ENCODE assay signal across 8 cellular contexts in the genomic region with DNA sequence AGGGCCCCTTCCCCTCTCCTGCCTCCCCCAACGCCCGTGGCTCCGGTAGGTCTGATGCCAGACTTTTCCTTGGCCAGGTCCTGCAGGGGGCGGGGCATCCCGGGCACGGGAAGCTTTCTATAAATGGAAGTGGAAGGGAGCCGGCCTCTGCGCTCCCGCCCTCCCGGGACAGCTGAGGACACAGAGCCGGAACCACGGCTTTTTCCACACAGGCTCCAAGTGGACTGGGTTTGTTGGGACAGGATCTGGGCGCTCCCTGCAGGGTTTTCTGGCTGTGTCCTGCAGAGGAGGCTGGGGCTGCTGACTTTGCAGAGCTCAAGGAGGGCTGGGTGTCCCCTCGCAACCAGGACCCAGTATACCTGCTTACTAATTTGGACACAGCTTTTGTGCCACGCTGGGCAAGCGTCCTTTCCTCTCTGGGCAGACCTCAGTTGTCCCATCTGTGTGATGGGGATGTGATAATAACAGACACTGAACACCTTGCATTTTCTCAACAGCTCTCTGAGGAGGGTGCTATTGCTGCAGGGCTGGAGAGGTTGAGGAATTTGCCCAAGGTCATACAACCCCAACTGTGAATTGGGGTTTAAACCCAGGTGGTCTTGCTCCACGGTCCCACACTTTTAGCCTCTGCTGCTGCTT. TPM values are rescaled to one million over a fixed set of nuclear protein-coding genes. Genes with fewer than 3 reads are reported as not detected.
DNase-seq lines count a peak whose midpoint lies in the region; ATAC-seq and TF ChIP-seq lines count a peak whose summit lies in the region.

No MANE protein-coding gene starts in this region.

- peak overlapping the region in 1 of 3 donors; percentile 16 for H3K4me3 ChIP-seq in thyroid gland (replicated peaks in 1 of 3)

- H3K27me3 ChIP-seq in thyroid gland, result no peaks in the 10 kb centered on the region

- 5 to 38% methylated on average over 7 to 8 of the region's 17 CpGs for WGBS in thyroid gland, 2 donors

- peak; percentile 80 for ATAC-seq in left colon
- no peak for ATAC-seq in HG03442 (IDR thresholded peaks at IDR 0.05; ENCODE audit: unreplicated experiment)

- H3K4me1 ChIP-seq in thyroid gland, result peaks cover 25 to 53% of the 10 kb centered on the region in 2 donors

- peak overlapping the region; percentile 92 to 98 (median 95) for H3K27ac ChIP-seq in thyroid gland

- DNase-seq in Ammon's horn (ENCODE audit: low spot score) (peak; percentile 44), NCI-H1694 (lab: John Stamatoyannopoulos, UW) (peak; percentile 49), cerebellum (ENCODE audit: low spot score) (peak; percentile 94), left colon (peak; percentile 94 to 95), thyroid gland (peak; percentile 99), NCI-H1436 (lab: John Stamatoyannopoulos, UW) (no peak)
- no peak for DNase-seq in activated CD8-positive, alpha-beta memory T cell treated with anti-CD3 and anti-CD28 coated beads, Interleukin-2, amount 50 U/mL, for 48 hours

- peak in 1 of 2 donors; percentile 93 for TF ChIP-seq POLR2A in thyroid gland (IDR thresholded peaks at IDR 0.05)

- H3K36me3 ChIP-seq in thyroid gland, result no peaks in the 10 kb centered on the region

- H3K9me3 ChIP-seq in thyroid gland, result no peaks in the 10 kb centered on the region

- peak in 2 of 6 experiments; percentile 1 to 38 for TF ChIP-seq CTCF in thyroid gland (IDR thresholded peaks at IDR 0.05)

- intact Hi-C loops in left colon (cut with DNase I, micrococcal nuclease) (no loop called here), thyroid gland (cut with DNase I) (no loop called here)

RNA-seq across cellular contexts. Expression of gene TNS4, which starts 1.8 kb away (rescaled TPM):
- not detected for total RNA-seq in cerebellum
- 10 to 100 TPM in 1 of 2 donors, 1 to 10 TPM in 1; 2.5 to 10.5 TPM for total RNA-seq in left colon
- 10 to 100 TPM in 2 of 4 donors, 1 to 10 TPM in 2; 5.4 to 24.7 (median 16.2) TPM for total RNA-seq in thyroid gland

RNA-seq across cellular contexts. Expression of gene IGFBP4, which starts 56.4 kb away (rescaled TPM):
- 14.5 TPM for total RNA-seq in cerebellum
- 100 to 1,000 TPM; 148 to 209 TPM for total RNA-seq in left colon
- 100 to 1,000 TPM; 234 to 334 (median 274) TPM for total RNA-seq in thyroid gland

Comparison
In these comparisons a context has a peak if more than half of its experiments do, and no peak if none do; other contexts are left out.
1. DNase-seq: peak in Ammon's horn (single experiment), NCI-H1694 (single experiment), cerebellum (single experiment), left colon (2 of 2) and thyroid gland (2 of 2); none in activated CD8-positive, alpha-beta memory T cell treated with anti-CD3 and anti-CD28 coated beads, Interleukin-2, amount 50 U/mL, for 48 hours (single experiment) and NCI-H1436 (single experiment).